Comparison of ENCODE assay signal across 8 cellular contexts in genomic region chr15:59492389-59493377, GRCh38. TPM values are rescaled to one million over a fixed set of nuclear protein-coding genes. Genes with fewer than 3 reads are reported as not detected.
DNase-seq lines count a peak whose midpoint lies in the region; ATAC-seq and TF ChIP-seq lines count a peak whose summit lies in the region.

No MANE protein-coding gene starts in this region.

- H3K4me3 Mint-ChIP-seq in osteocyte (ENCODE audit: unreplicated experiment) = no peak overlapping the region

- H3K9ac ChIP-seq in Karpas-422 (ENCODE audit: low read length) = no peak overlapping the region

- TF ChIP-seq POLR2A in tibial nerve (IDR thresholded peaks at IDR 0.05) = no peak

- H3K27ac Mint-ChIP-seq in osteocyte (ENCODE audit: unreplicated experiment) = no peak overlapping the region

- H3K79me2 ChIP-seq in Karpas-422 (ENCODE audit: low read length) = no peaks in the 10 kb centered on the region

- TF ChIP-seq CTCF in osteocyte (IDR thresholded peaks at IDR 0.05) = peak; percentile 89
- peak; percentile 72 to 90 (median 81) for TF ChIP-seq CTCF in tibial nerve (IDR thresholded peaks at IDR 0.05)

- peaks cover 6% of the 10 kb centered on the region for H3K9me3 Mint-ChIP-seq in osteocyte (ENCODE audit: unreplicated experiment)

- peaks cover 7% of the 10 kb centered on the region for H3K4me1 Mint-ChIP-seq in osteocyte (ENCODE audit: unreplicated experiment)

- H3K36me3 ChIP-seq in Karpas-422 (ENCODE audit: insufficient read depth, low read length) = no peaks in the 10 kb centered on the region
- no peaks in the 10 kb centered on the region for H3K36me3 ChIP-seq in tibial nerve

- no peaks in the 10 kb centered on the region for H4K20me1 ChIP-seq in Karpas-422 (ENCODE audit: insufficient read depth, low read depth, low read length)

- WGBS in tibial nerve, 2 donors = 21 to 23% methylated on average over 11 of the region's 11 CpGs

- H3K36me3 Mint-ChIP-seq in osteocyte (ENCODE audit: unreplicated experiment) = no peaks in the 10 kb centered on the region

- H3K4me3 ChIP-seq in Karpas-422 (ENCODE audit: low read length) (no peak overlapping the region), tibial nerve (no peak overlapping the region)

- H3K4me2 ChIP-seq in Karpas-422 (ENCODE audit: low read depth, low read length, poor library complexity, severe bottlenecking) = no peak overlapping the region

- ATAC-seq in HG02852 (IDR thresholded peaks at IDR 0.05; ENCODE audit: unreplicated experiment) = no peak

- peak; percentile 74 for DNase-seq in EL
- DNase-seq in Karpas-422 = peak; percentile 76
- DNase-seq in SHP77 treated with DMSO at 0.1 percent for 48 hours (lab: John Stamatoyannopoulos, UW) = peak; percentile 4
- peak; percentile 81 for DNase-seq in activated effector memory CD4-positive, alpha-beta T cell treated with anti-CD3 and anti-CD28 coated beads, Interleukin-2, amount 50 U/mL, for 16 hours
- DNase-seq in globus pallidus (ENCODE audit: low spot score) = peak; percentile 81
- DNase-seq in osteocyte (ENCODE audit: extremely low spot score, unreplicated experiment) = no peak
- peak; percentile 20 to 63 for DNase-seq in tibial nerve (ENCODE audit: low spot score in 2 of 2)

- peaks cover 13% of the 10 kb centered on the region for H3K27me3 Mint-ChIP-seq in osteocyte (ENCODE audit: unreplicated experiment)

- peak in 1 of 2 donors; percentile 15 for TF ChIP-seq EP300 in tibial nerve (IDR thresholded peaks at IDR 0.05)

- H3K4me1 ChIP-seq in Karpas-422 (ENCODE audit: low read length) (no peaks in the 10 kb centered on the region), tibial nerve (peaks cover 0 to 15% (median 0%) of the 10 kb centered on the region in 4 donors)

- H3K9me3 ChIP-seq in Karpas-422 (ENCODE audit: low read length) (no peaks in the 10 kb centered on the region), tibial nerve (peaks cover 0 to 6% (median 1%) of the 10 kb centered on the region in 4 donors)

- H2AFZ ChIP-seq in Karpas-422 (ENCODE audit: low read length) = no peak overlapping the region

- no peaks in the 10 kb centered on the region for H3K9me2 ChIP-seq in Karpas-422 (replicated peaks; ENCODE audit: insufficient read depth, low read length)

- H3K27me3 ChIP-seq in Karpas-422 (ENCODE audit: low read length) (no peaks in the 10 kb centered on the region), tibial nerve (no peaks in the 10 kb centered on the region)

- H3K27ac ChIP-seq in Karpas-422 (ENCODE audit: low read length) (no peak overlapping the region), tibial nerve (no peak overlapping the region)

RNA-seq across cellular contexts. Expression of gene FAM81A, which starts 54.7 kb away (rescaled TPM):
- 0.76 TPM in 1 of 2 replicates, not detected in the other for total RNA-seq in Karpas-422 (2014; rRNA removed; shearing (Covaris generic); ENCODE audit: low replicate concordance)
- total RNA-seq in osteocyte = not detected in 2 replicates
- 10 to 100 TPM in 2 of 4 donors, 1 to 10 TPM in 2; 1.8 to 15.5 (median 7.9) TPM for total RNA-seq in tibial nerve
